Comparison of ENCODE assay signal across 21 cellular contexts in the genomic region with DNA sequence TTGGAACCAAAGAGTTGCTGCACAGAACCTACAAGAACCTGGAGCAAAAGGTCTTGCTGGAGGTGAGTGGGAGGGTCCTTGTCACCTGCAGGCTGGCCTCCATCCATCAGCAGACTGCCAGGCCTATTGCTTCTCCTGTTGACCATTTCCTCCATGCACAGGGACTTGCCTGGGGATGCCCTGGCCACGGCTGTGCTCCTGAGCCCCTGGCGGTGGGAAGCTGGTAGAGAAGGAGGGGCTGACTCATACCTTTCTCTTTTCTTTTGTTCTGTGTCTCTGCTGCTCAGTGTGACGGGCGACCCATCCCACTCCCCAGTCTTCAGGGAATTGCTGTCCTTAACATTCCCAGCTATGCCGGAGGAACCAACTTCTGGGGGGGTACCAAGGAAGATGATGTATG.
DNase-seq lines count a peak whose midpoint lies in the region; ATAC-seq and TF ChIP-seq lines count a peak whose summit lies in the region.
"Had no signal": no experiment of that assay in that cellular context is flagged by ENCODE, and none has a peak within 500 bp of the region (broad histone marks: within the 10 kb centered on the region; RNA-seq: fewer than 3 reads in every experiment).

No MANE protein-coding gene starts in this region.

- H3K36me3 ChIP-seq in CD8-positive, alpha-beta T cell (ENCODE audit: insufficient read depth, low read length), result peaks cover 75% of the 10 kb centered on the region
- H3K36me3 ChIP-seq in H7 (replicated peaks; ENCODE audit: control insufficient read depth, insufficient read depth, low read length) (peaks cover 8% of the 10 kb centered on the region), brain microvascular endothelial cell (replicated peaks) (peaks cover 7% of the 10 kb centered on the region), SJCRH30 (peaks cover 49% of the 10 kb centered on the region)

- intact Hi-C loops in CD8-positive, alpha-beta T cell (cut with DNase I, micrococcal nuclease), result no loop called here
- intact Hi-C loops in natural killer cell (cut with micrococcal nuclease), result no loop called here

- no peak overlapping the region for H3K4me3 ChIP-seq in CD8-positive, alpha-beta T cell (ENCODE audit: low read depth, low read length)
- H3K4me3 ChIP-seq in H7 (ENCODE audit: insufficient read depth, low read depth, low read length) (no peak overlapping the region), brain microvascular endothelial cell (ENCODE audit: low read depth, low read length) (no peak overlapping the region), SJCRH30 (no peak overlapping the region)
- H3K4me3 ChIP-seq: body of pancreas, right lobe of liver, testis had no signal

- no peak for TF ChIP-seq CTCF in CD8-positive, alpha-beta T cell (IDR thresholded peaks at IDR 0.05)
- peak; percentile 18 for TF ChIP-seq CTCF in brain microvascular endothelial cell (IDR thresholded peaks at IDR 0.05; ENCODE audit: low read depth, low read length, missing control alignments)
- no peak for TF ChIP-seq CTCF in natural killer cell (IDR thresholded peaks at IDR 0.05)

- CTCF ChIA-PET in CD8-positive, alpha-beta T cell (lab: Charles Lee), result interaction anchor here (1.2 kb wide), 1 partner anchor 14 kb away, joined by 4 read pairs; no protein-coding TSS in a partner anchor

- H3K27me3 ChIP-seq in CD8-positive, alpha-beta T cell (ENCODE audit: insufficient read depth, low read length), result no peaks in the 10 kb centered on the region
- H3K27me3 ChIP-seq in H7 (ENCODE audit: control insufficient read depth, insufficient read depth, low read length), result no peaks in the 10 kb centered on the region
- H3K27me3 ChIP-seq in brain microvascular endothelial cell (replicated peaks), result no peaks in the 10 kb centered on the region
- H3K27me3 ChIP-seq in SJCRH30, result no peaks in the 10 kb centered on the region
- H3K27me3 ChIP-seq: body of pancreas, right lobe of liver, testis had no signal

- H3K4me1 Mint-ChIP-seq in CD8-positive, alpha-beta T cell (ENCODE audit: low read depth), result no peaks in the 10 kb centered on the region
- peaks cover 0 to 9% of the 10 kb centered on the region in 2 donors for H3K4me1 Mint-ChIP-seq in natural killer cell
- H3K4me1 Mint-ChIP-seq: activated CD4-positive, alpha-beta T cell treated with anti-CD3 and anti-CD28 coated beads, Interleukin-2, amount 10 ng/mL, durations not matched to agents 7 days and 5 days; stimulated activated memory B cell treated with anti-CD40 and anti-IgM and Interleukin-4, amounts not matched to agents 10 μg/mL and 1 μg/mL and 100 μg/mL, for 72 hours had no signal

- no peaks in the 10 kb centered on the region for H3K4me1 ChIP-seq in CD8-positive, alpha-beta T cell (ENCODE audit: insufficient read depth, low read length)
- H3K4me1 ChIP-seq in SJCRH30, result peaks cover 14% of the 10 kb centered on the region; the same call in 1 of the 2 replicates
- H3K4me1 ChIP-seq: body of pancreas, right lobe of liver, testis had no signal

- in situ Hi-C loops in brain microvascular endothelial cell (cut with HindIII; ENCODE audit: low pct_ligation_motif_present, low sequenced_read_pairs), result no loop called here

- peak overlapping the region; percentile 60 for H3K27ac Mint-ChIP-seq in CD8-positive, alpha-beta T cell
- peak overlapping the region; percentile 32 to 56 for H3K27ac Mint-ChIP-seq in natural killer cell
- H3K27ac Mint-ChIP-seq: activated CD4-positive, alpha-beta T cell treated with anti-CD3 and anti-CD28 coated beads, Interleukin-2, amount 10 ng/mL, durations not matched to agents 7 days and 5 days; progenitor cell of endocrine pancreas had no signal

- no peaks in the 10 kb centered on the region for H3K9me3 Mint-ChIP-seq in CD8-positive, alpha-beta T cell
- no peaks in the 10 kb centered on the region for H3K9me3 Mint-ChIP-seq in natural killer cell
- H3K9me3 Mint-ChIP-seq: activated CD4-positive, alpha-beta T cell treated with anti-CD3 and anti-CD28 coated beads, Interleukin-2, amount 10 ng/mL, durations not matched to agents 7 days and 5 days; stimulated activated memory B cell treated with anti-CD40 and anti-IgM and Interleukin-4, amounts not matched to agents 10 μg/mL and 1 μg/mL and 100 μg/mL, for 72 hours had no signal

- no peaks in the 10 kb centered on the region for H3K27me3 Mint-ChIP-seq in CD8-positive, alpha-beta T cell (ENCODE audit: low read depth)
- no peaks in the 10 kb centered on the region for H3K27me3 Mint-ChIP-seq in natural killer cell (ENCODE audit: low read depth in 2 of 2)
- H3K27me3 Mint-ChIP-seq: activated CD4-positive, alpha-beta T cell treated with anti-CD3 and anti-CD28 coated beads, Interleukin-2, amount 10 ng/mL, durations not matched to agents 7 days and 5 days; progenitor cell of endocrine pancreas; stimulated activated memory B cell treated with anti-CD40 and anti-IgM and Interleukin-4, amounts not matched to agents 10 μg/mL and 1 μg/mL and 100 μg/mL, for 72 hours had no signal

- H3K4me3 Mint-ChIP-seq in CD8-positive, alpha-beta T cell, result no peak overlapping the region
- H3K4me3 Mint-ChIP-seq in natural killer cell, result no peak overlapping the region
- H3K4me3 Mint-ChIP-seq: activated CD4-positive, alpha-beta T cell treated with anti-CD3 and anti-CD28 coated beads, Interleukin-2, amount 10 ng/mL, durations not matched to agents 7 days and 5 days; stimulated activated memory B cell treated with anti-CD40 and anti-IgM and Interleukin-4, amounts not matched to agents 10 μg/mL and 1 μg/mL and 100 μg/mL, for 72 hours had no signal

- POLR2A ChIA-PET in CD8-positive, alpha-beta T cell (lab: Charles Lee), result no interaction called here

- H3K36me3 Mint-ChIP-seq in CD8-positive, alpha-beta T cell, result peaks cover 93% of the 10 kb centered on the region
- H3K36me3 Mint-ChIP-seq in natural killer cell, result peaks cover 14% of the 10 kb centered on the region

- ATAC-seq in CD8-positive, alpha-beta T cell, result no peak
- ATAC-seq in natural killer cell, result no peak
- no peak for ATAC-seq in GM21717 (IDR thresholded peaks at IDR 0.05; ENCODE audit: unreplicated experiment)
- ATAC-seq: body of pancreas; right lobe of liver; stimulated activated memory B cell treated with anti-CD40 and anti-IgM and Interleukin-4, amounts not matched to agents 10 μg/mL and 1 μg/mL and 100 μg/mL, for 72 hours had no signal

- no peaks in the 10 kb centered on the region for H3K9me3 ChIP-seq in CD8-positive, alpha-beta T cell (ENCODE audit: low read length)
- no peaks in the 10 kb centered on the region for H3K9me3 ChIP-seq in SJCRH30 (replicated peaks)
- H3K9me3 ChIP-seq: body of pancreas, right lobe of liver, testis had no signal

- no peak overlapping the region for H3K27ac ChIP-seq in CD8-positive, alpha-beta T cell (ENCODE audit: low read depth, low read length)
- H3K27ac ChIP-seq in brain microvascular endothelial cell (no peak overlapping the region), SJCRH30 (no peak overlapping the region)
- H3K27ac ChIP-seq: body of pancreas, right lobe of liver, testis, VCaP had no signal

- no peak for DNase-seq in CD8-positive, alpha-beta T cell
- DNase-seq in H7 (peak; percentile 76), brain microvascular endothelial cell (no peak), natural killer cell (no peak), AG08395 (ENCODE audit: low spot score) (no peak), SJCRH30 (no peak)
- DNase-seq: activated CD4-positive, alpha-beta T cell treated with anti-CD3 and anti-CD28 coated beads, Interleukin-2, amount 10 ng/mL, durations not matched to agents 7 days and 5 days; body of pancreas; cerebellar nuclear complex; EL; NCI-H1694; NCI-H446 treated with DMSO at 0.1 percent for 48 hours; RPMI8226; stimulated activated CD4-positive, alpha-beta T cell treated with anti-CD3 and anti-CD28 coated beads, Interleukin-12 subunit alpha, Interleukin-12 subunit beta, amount 100 ng/mL, for 4 hours; stimulated activated CD4-positive, alpha-beta T cell treated with anti-CD3 and anti-CD28 coated beads, Interleukin-4, amount 100 ng/mL, for 1 hour; testis had no signal
